In genomic region chr11:73350908-73351636, GRCh38 we compare ENCODE assay signal across 8 cellular contexts. TPM values are rescaled to one million over a fixed set of nuclear protein-coding genes. Genes with fewer than 3 reads are reported as not detected.
DNase-seq lines count a peak whose midpoint lies in the region; ATAC-seq, FAIRE-seq and TF ChIP-seq lines count a peak whose summit lies in the region.

No MANE protein-coding gene starts in this region.

- peak overlapping the region in 2 of 3 donors; percentile 9 to 70 for H3K27ac Mint-ChIP-seq in CD4-positive, CD25-positive, alpha-beta regulatory T cell
- H3K27ac Mint-ChIP-seq in naive thymus-derived CD4-positive, alpha-beta T cell, result peak overlapping the region in 6 of 9 donors; percentile 45 to 83 (median 54)

- H4K20me1 ChIP-seq in endothelial cell of umbilical vein (replicated peaks; ENCODE audit: control insufficient read depth, extremely low read depth, insufficient read depth, low read length), result no peaks in the 10 kb centered on the region

- FAIRE-seq in endothelial cell of umbilical vein (lab: Jason Lieb, UNC), result peak; percentile 93

- CTCF ChIA-PET in endothelial cell of umbilical vein (lab: Charles Lee), result interaction anchor here (0.7 to 5.2 kb wide), 42 partner anchors 10 to 580 kb away, joined by 3 to 253 read pairs (median 6); partner anchors contain the start of genes ARHGEF17, PLEKHB1 and RELT
- CTCF ChIA-PET in naive thymus-derived CD4-positive, alpha-beta T cell (lab: Charles Lee), result interaction anchor here (0.6 to 9.7 kb wide), 21 partner anchors 13 to 1899 kb away, joined by 3 to 205 read pairs (median 7); partner anchors contain the start of gene RELT

- H3K4me2 ChIP-seq in endothelial cell of umbilical vein (ENCODE audit: insufficient read depth, low read length), result no peak overlapping the region

- no peaks in the 10 kb centered on the region for H3K79me2 ChIP-seq in endothelial cell of umbilical vein (ENCODE audit: control insufficient read depth, insufficient read depth, low read length)

- no peaks in the 10 kb centered on the region for H3K9me1 ChIP-seq in endothelial cell of umbilical vein (replicated peaks; ENCODE audit: control insufficient read depth, extremely low read depth, insufficient read depth, low read length)

- H3K36me3 ChIP-seq in CD4-positive, CD25-positive, alpha-beta regulatory T cell (ENCODE audit: control insufficient read depth, insufficient read depth, low read length), result no peaks in the 10 kb centered on the region
- H3K36me3 ChIP-seq in endothelial cell of umbilical vein (ENCODE audit: control insufficient read depth in 2 of 2, extremely low read depth in 1 of 2, insufficient read depth in 2 of 2, low read length in 2 of 2) (peaks cover 0 to 35% of the 10 kb centered on the region in 2 experiments), stomach (peaks cover 9 to 55% (median 38%) of the 10 kb centered on the region in 4 donors)
- no peaks in the 10 kb centered on the region for H3K36me3 ChIP-seq in naive thymus-derived CD4-positive, alpha-beta T cell (ENCODE audit: control insufficient read depth in 2 of 3, insufficient read depth in 3 of 3, low read length in 3 of 3)

- peaks cover 9% of the 10 kb centered on the region for H3K27me3 Mint-ChIP-seq in CD4-positive, CD25-positive, alpha-beta regulatory T cell
- H3K27me3 Mint-ChIP-seq in naive thymus-derived CD4-positive, alpha-beta T cell, result peaks cover 0 to 10% (median 5%) of the 10 kb centered on the region in 5 donors

- 16 to 27% (median 20%) methylated on average over 14 to 16 of the region's 16 CpGs for WGBS in stomach, 5 donors

- H3K9ac ChIP-seq in endothelial cell of umbilical vein (replicated peaks; ENCODE audit: extremely low read depth, insufficient read depth, low read length), result no peak overlapping the region

- no peaks in the 10 kb centered on the region for H3K36me3 Mint-ChIP-seq in CD4-positive, CD25-positive, alpha-beta regulatory T cell
- H3K36me3 Mint-ChIP-seq in naive thymus-derived CD4-positive, alpha-beta T cell, result no peaks in the 10 kb centered on the region

- ATAC-seq in CD4-positive, CD25-positive, alpha-beta regulatory T cell (ENCODE audit: low read depth in 2 of 2), result peak; percentile 74 to 82
- peak; percentile 97 for ATAC-seq in naive thymus-derived CD4-positive, alpha-beta T cell
- no peak for ATAC-seq in HG03469 (IDR thresholded peaks at IDR 0.05; ENCODE audit: unreplicated experiment)

- TF ChIP-seq EP300 in stomach (IDR thresholded peaks at IDR 0.05), result no peak

- no peaks in the 10 kb centered on the region for H3K27me3 ChIP-seq in CD4-positive, CD25-positive, alpha-beta regulatory T cell (ENCODE audit: control insufficient read depth, insufficient read depth, low read length)
- H3K27me3 ChIP-seq in endothelial cell of umbilical vein (ENCODE audit: control insufficient read depth in 2 of 2, insufficient read depth in 2 of 2, low read length in 2 of 2) (no peaks in the 10 kb centered on the region), stomach (no peaks in the 10 kb centered on the region)
- H3K27me3 ChIP-seq in naive thymus-derived CD4-positive, alpha-beta T cell (ENCODE audit: control insufficient read depth in 2 of 2, insufficient read depth in 2 of 2, low read length in 2 of 2), result no peaks in the 10 kb centered on the region

- no peak overlapping the region for H2AFZ ChIP-seq in endothelial cell of umbilical vein (ENCODE audit: low read depth, low read length)

- H3K27ac ChIP-seq in CD4-positive, CD25-positive, alpha-beta regulatory T cell (ENCODE audit: insufficient read depth, low read length, poor library complexity, severe bottlenecking), result no peak overlapping the region
- no peak overlapping the region for H3K27ac ChIP-seq in endothelial cell of umbilical vein (ENCODE audit: insufficient read depth, low read depth, low read length)
- no peak overlapping the region for H3K27ac ChIP-seq in naive thymus-derived CD4-positive, alpha-beta T cell (ENCODE audit: low read depth, low read length)
- H3K27ac ChIP-seq in stomach, result peak overlapping the region in 2 of 5 donors; percentile 15 to 65

- dilution Hi-C loops in endothelial cell of umbilical vein (cut with MboI; ENCODE audit: extremely low pct_ligation_motif_present, low sequenced_read_pairs), result no loop called here

- H3K4me1 Mint-ChIP-seq in CD4-positive, CD25-positive, alpha-beta regulatory T cell, result peaks cover 0 to 11% (median 7%) of the 10 kb centered on the region in 4 donors
- H3K4me1 Mint-ChIP-seq in naive thymus-derived CD4-positive, alpha-beta T cell, result peaks cover 0 to 19% (median 3%) of the 10 kb centered on the region in 7 donors

- POLR2A ChIA-PET in endothelial cell of umbilical vein (lab: Charles Lee), result interaction anchor here (0.8 to 1.0 kb wide), 2 partner anchors 21 to 44 kb away, joined by 3 to 8 read pairs; no protein-coding TSS in a partner anchor
- POLR2A ChIA-PET in naive thymus-derived CD4-positive, alpha-beta T cell (lab: Charles Lee), result interaction anchor here (0.6 to 1.3 kb wide), 5 partner anchors 9 to 133 kb away, joined by 3 to 7 read pairs (median 3); no protein-coding TSS in a partner anchor

- H3K9me3 Mint-ChIP-seq in CD4-positive, CD25-positive, alpha-beta regulatory T cell, result no peaks in the 10 kb centered on the region
- H3K9me3 Mint-ChIP-seq in naive thymus-derived CD4-positive, alpha-beta T cell, result no peaks in the 10 kb centered on the region

- TF ChIP-seq CTCF in endothelial cell of umbilical vein (IDR thresholded peaks at IDR 0.05; ENCODE audit: extremely low read depth in 1 of 2, insufficient read depth in 1 of 2, low read depth in 1 of 2, low read length in 2 of 2) (peak; percentile 91 to 97), stomach (IDR thresholded peaks at IDR 0.05) (peak in 5 of 7 experiments; percentile 89 to 96 (median 93))

- H3K4me1 ChIP-seq in CD4-positive, CD25-positive, alpha-beta regulatory T cell (ENCODE audit: control insufficient read depth, insufficient read depth, low read length, poor library complexity, severe bottlenecking), result no peaks in the 10 kb centered on the region
- H3K4me1 ChIP-seq in endothelial cell of umbilical vein (ENCODE audit: control insufficient read depth, extremely low read depth, insufficient read depth, low read length) (no peaks in the 10 kb centered on the region), stomach (peaks cover 0 to 26% (median 10%) of the 10 kb centered on the region in 4 donors)
- no peaks in the 10 kb centered on the region for H3K4me1 ChIP-seq in naive thymus-derived CD4-positive, alpha-beta T cell (ENCODE audit: control insufficient read depth in 2 of 2, insufficient read depth in 2 of 2, low read length in 2 of 2)

- BruUV-seq in endothelial cell of umbilical vein (replicated peaks; lab: Mats Ljungman, UMichigan), result no TSS peak

- TF ChIP-seq POLR2A in endothelial cell of umbilical vein (IDR thresholded peaks at IDR 0.05; ENCODE audit: low read depth, low read length) (no peak), stomach (IDR thresholded peaks at IDR 0.05) (no peak)

- no peak overlapping the region for H3K4me3 ChIP-seq in CD4-positive, CD25-positive, alpha-beta regulatory T cell (ENCODE audit: low read depth, low read length)
- no peak overlapping the region for H3K4me3 ChIP-seq in endothelial cell of umbilical vein (replicated peaks in 1 of 3; ENCODE audit: insufficient read depth in 1 of 3, low read depth in 1 of 3, low read length in 3 of 3)
- H3K4me3 ChIP-seq in naive thymus-derived CD4-positive, alpha-beta T cell (ENCODE audit: low read length), result no peak overlapping the region
- no peak overlapping the region for H3K4me3 ChIP-seq in stomach

- peak; percentile 36 to 78 (median 77) for DNase-seq in CD4-positive, CD25-positive, alpha-beta regulatory T cell
- peak; percentile 35 for DNase-seq in HK-2 (ENCODE audit: unreplicated experiment)
- DNase-seq in NCI-H82 (lab: John Stamatoyannopoulos, UW), result peak; percentile 64
- peak; percentile 16 to 35 for DNase-seq in activated CD8-positive, alpha-beta memory T cell treated with anti-CD3 and anti-CD28 coated beads for 1 hour (ENCODE audit: extremely low read depth in 1 of 2, low read depth in 1 of 2)
- peak; percentile 73 for DNase-seq in endothelial cell of umbilical vein (ENCODE audit: low read depth, low spot score)
- DNase-seq in naive thymus-derived CD4-positive, alpha-beta T cell, result peak; percentile 45 to 78 (median 68)
- peak; percentile 70 for DNase-seq in stomach

- H3K4me3 Mint-ChIP-seq in CD4-positive, CD25-positive, alpha-beta regulatory T cell, result no peak overlapping the region
- no peak overlapping the region for H3K4me3 Mint-ChIP-seq in naive thymus-derived CD4-positive, alpha-beta T cell

- H3K9me3 ChIP-seq in CD4-positive, CD25-positive, alpha-beta regulatory T cell (ENCODE audit: control insufficient read depth in 2 of 2, low read length in 2 of 2), result no peaks in the 10 kb centered on the region
- H3K9me3 ChIP-seq in endothelial cell of umbilical vein (replicated peaks; ENCODE audit: control insufficient read depth, insufficient read depth, low read length) (no peaks in the 10 kb centered on the region), stomach (no peaks in the 10 kb centered on the region)
- H3K9me3 ChIP-seq in naive thymus-derived CD4-positive, alpha-beta T cell (ENCODE audit: control insufficient read depth in 2 of 3, low read length in 3 of 3), result no peaks in the 10 kb centered on the region

- intact Hi-C loops in endothelial cell of umbilical vein (cut with micrococcal nuclease) (loop anchor here (1.0 kb wide), 2 partner anchors 42 to 310 kb away; no protein-coding TSS in a partner anchor), stomach (cut with DNase I; ENCODE audit: low total_unique reads) (loop anchor here (5.0 kb wide), 1 partner anchor 41 kb away; no protein-coding TSS in a partner anchor)
- intact Hi-C loops in naive thymus-derived CD4-positive, alpha-beta T cell (cut with micrococcal nuclease), result loop anchor here (1.0 to 2.0 kb wide), 7 partner anchors 14 to 310 kb away; partner anchors contain the start of gene RELT (in 2 of the 2)

RNA-seq across cellular contexts. Expression of gene RELT, which starts 25.1 kb away (rescaled TPM):
- 117 TPM for total RNA-seq in CD4-positive, CD25-positive, alpha-beta regulatory T cell
- 1 to 10 TPM; 2.0 to 3.3 (median 2.9) TPM for polyA plus RNA-seq in CD4-positive, CD25-positive, alpha-beta regulatory T cell
- total RNA-seq in endothelial cell of umbilical vein, result 12.6 and 13.1 TPM in 2 replicates
- polyA plus RNA-seq in endothelial cell of umbilical vein, result 6.7 and 8.2 TPM in 2 replicates
- polyA plus RNA-seq in endothelial cell of umbilical vein (2011; cell fraction: cytosol; rRNA removed), result 4.0 and 5.0 TPM in 2 replicates
- polyA plus RNA-seq in endothelial cell of umbilical vein (2011; cell fraction: nucleus; rRNA removed), result 20.8 and 21.9 TPM in 2 replicates
- 6.5 and 8.8 TPM in 2 replicates for polyA plus RNA-seq in endothelial cell of umbilical vein (2012)
- 6.7 and 6.8 TPM in 2 replicates for polyA minus RNA-seq in endothelial cell of umbilical vein
- 8.7 TPM for polyA minus RNA-seq in endothelial cell of umbilical vein (2011; cell fraction: cytosol; rRNA and poly(A)+ RNA removed)
- 9.9 and 12.0 TPM in 2 replicates for polyA minus RNA-seq in endothelial cell of umbilical vein (2011; cell fraction: nucleus; rRNA and poly(A)+ RNA removed)
- total RNA-seq in naive thymus-derived CD4-positive, alpha-beta T cell, result 100 to 1,000 TPM in 2 of 5 experiments, 10 to 100 TPM in 3; 11.9 to 275 (median 28.4) TPM
- 1 to 10 TPM; 2.0 to 6.4 TPM for polyA plus RNA-seq in naive thymus-derived CD4-positive, alpha-beta T cell
- total RNA-seq in stomach, result 10 to 100 TPM in 1 of 5 donors, 1 to 10 TPM in 2, not detected in 2; 2.2 to 18.7 (median 2.9) TPM
- 1 to 10 TPM; 1.2 to 1.6 (median 1.2) TPM for polyA plus RNA-seq in stomach

RNA-seq across cellular contexts. Expression of gene ARHGEF17, which starts 43.0 kb away (rescaled TPM):
- total RNA-seq in CD4-positive, CD25-positive, alpha-beta regulatory T cell, result 0.47 TPM
- polyA plus RNA-seq in CD4-positive, CD25-positive, alpha-beta regulatory T cell, result not detected
- total RNA-seq in endothelial cell of umbilical vein (80.6 and 89.9 TPM in 2 replicates), stomach (10 to 100 TPM; 29.9 to 66.5 (median 38.8) TPM)
- polyA plus RNA-seq in endothelial cell of umbilical vein (74.9 and 94.3 TPM in 2 replicates), stomach (10 to 100 TPM in 2 of 3 donors, 1 to 10 TPM in 1; 5.0 to 13.1 (median 10.8) TPM)
- 26.1 and 38.1 TPM in 2 replicates for polyA plus RNA-seq in endothelial cell of umbilical vein (2011; cell fraction: cytosol; rRNA removed)
- 278 and 342 TPM in 2 replicates for polyA plus RNA-seq in endothelial cell of umbilical vein (2011; cell fraction: nucleus; rRNA removed)
- 32.1 and 52.1 TPM in 2 replicates for polyA plus RNA-seq in endothelial cell of umbilical vein (2012)
- polyA minus RNA-seq in endothelial cell of umbilical vein, result 123 and 158 TPM in 2 replicates
- polyA minus RNA-seq in endothelial cell of umbilical vein (2011; cell fraction: cytosol; rRNA and poly(A)+ RNA removed), result 22.0 TPM
- polyA minus RNA-seq in endothelial cell of umbilical vein (2011; cell fraction: nucleus; rRNA and poly(A)+ RNA removed), result 126 and 169 TPM in 2 replicates
- total RNA-seq in naive thymus-derived CD4-positive, alpha-beta T cell, result 1 to 10 TPM in 1 of 5 experiments, under 1 TPM in 2, not detected in 2; 0.11 to 1.1 (median 0.98) TPM
- not detected for polyA plus RNA-seq in naive thymus-derived CD4-positive, alpha-beta T cell

Comparison
In these comparisons a context has a peak if more than half of its experiments do, and no peak if none do; other contexts are left out.
1. DNase-seq: peak in every context shown above with its lines; median percentile 77 in CD4-positive, CD25-positive, alpha-beta regulatory T cell; 73 in endothelial cell of umbilical vein; 70 in stomach; 68 in naive thymus-derived CD4-positive, alpha-beta T cell; 64 in NCI-H82; 35 in HK-2; 26 in activated CD8-positive, alpha-beta memory T cell treated with anti-CD3 and anti-CD28 coated beads for 1 hour.
2. RNA of gene ARHGEF17, which starts 43.0 kb away (total RNA-seq): 80.6 to 89.9 TPM in endothelial cell of umbilical vein and 29.9 to 66.5 TPM in stomach; 0.47 TPM in CD4-positive, CD25-positive, alpha-beta regulatory T cell (single experiment) and 0.11 to 1.1 TPM in naive thymus-derived CD4-positive, alpha-beta T cell; every median in the first group is over 10 times any median in the second.